In genomic region chr13:113184568-113185440, GRCh38 we compare ENCODE assay signal across 1 cellular context.
TF ChIP-seq lines count a peak whose summit lies in the region.

No MANE protein-coding gene starts in this region.

TF ChIP-seq in SK-N-SH, 30 proteins besides CTCF, POLR2A, EP300 and RAD21 (continued from another document):
- TF ChIP-seq USF1 (IDR thresholded peaks at IDR 0.05; ENCODE audit: borderline replicate concordance, low read depth): no peak
